ENCODE assay signal across 15 cellular contexts in the genomic region with DNA sequence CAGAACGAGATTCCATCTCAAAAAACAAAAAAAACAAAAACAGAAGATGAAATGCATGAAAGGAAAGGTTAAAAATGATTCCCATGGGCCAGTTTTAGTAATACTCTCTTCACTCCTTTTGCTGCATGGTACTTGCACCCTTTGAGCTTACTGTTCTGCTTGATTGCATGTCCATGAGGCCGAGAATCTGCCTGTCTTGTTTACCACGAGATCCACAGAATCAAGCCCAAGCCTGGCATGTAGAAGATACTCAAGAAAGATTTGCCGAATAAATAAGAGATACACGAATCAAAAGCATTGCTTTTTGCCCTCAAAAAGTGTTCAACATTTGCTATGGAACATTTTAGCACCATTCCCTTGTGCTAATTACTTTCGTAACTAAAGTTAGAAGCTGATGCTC. TPM values are rescaled to one million over a fixed set of nuclear protein-coding genes. Genes with fewer than 3 reads are reported as not detected.
DNase-seq lines count a peak whose midpoint lies in the region; ATAC-seq and TF ChIP-seq lines count a peak whose summit lies in the region.
"Had no signal": no experiment of that assay in that cellular context is flagged by ENCODE, and none has a peak within 500 bp of the region (broad histone marks: within the 10 kb centered on the region; RNA-seq: fewer than 3 reads in every experiment).

No MANE protein-coding gene starts in this region.

- H3K4me1 Mint-ChIP-seq in progenitor cell of endocrine pancreas (ENCODE audit: low read depth), result peaks cover 23% of the 10 kb centered on the region

- H3K4me3 Mint-ChIP-seq in progenitor cell of endocrine pancreas (ENCODE audit: low read depth), result peak overlapping the region; percentile 77
- H3K4me3 Mint-ChIP-seq: activated B cell treated with CpG ODN at 0.5 μM for 24 hours had no signal

- WGBS in aorta, 2 donors, result 37 to 45% methylated on average over 6 of the region's 6 CpGs

- H3K27me3 Mint-ChIP-seq in progenitor cell of endocrine pancreas, result no peaks in the 10 kb centered on the region
- H3K27me3 Mint-ChIP-seq: activated B cell treated with CpG ODN at 0.5 μM for 24 hours had no signal

- H3K9me3 Mint-ChIP-seq in progenitor cell of endocrine pancreas (ENCODE audit: low read depth), result no peaks in the 10 kb centered on the region
- H3K9me3 Mint-ChIP-seq: activated B cell treated with CpG ODN at 0.5 μM for 24 hours; activated T-helper 2 cell treated with anti-CD3 and anti-CD28 coated beads, Interferon-gamma antibody, Interleukin-2, Interleukin-4, amounts not matched to agents 10 μg/mL and 5 μg/mL and 100 μg/mL, durations not matched to agents 14 hours and 24 hours and 36 hours had no signal

- no peak overlapping the region for H3K9ac ChIP-seq in iPS-18a (ENCODE audit: low read length)

- peak overlapping the region; percentile 73 for H3K4me3 ChIP-seq in left ventricle myocardium inferior
- H3K4me3 ChIP-seq in iPS-18a (ENCODE audit: low read length), result peak overlapping the region; percentile 68
- peak overlapping the region; percentile 76 to 85 for H3K4me3 ChIP-seq in aorta (ENCODE audit: low read length in 2 of 2)

- intact Hi-C loops in left ventricle myocardium inferior (cut with micrococcal nuclease) (no loop called here), Right ventricle myocardium inferior (cut with DNase I) (no loop called here), aorta (cut with DNase I) (no loop called here), posterior cingulate gyrus (cut with DNase I) (no loop called here)

- no peak for DNase-seq in left ventricle myocardium inferior
- no peak for DNase-seq in Right ventricle myocardium inferior (ENCODE audit: missing footprints)
- no peak for DNase-seq in progenitor cell of endocrine pancreas (ENCODE audit: low spot score, unreplicated experiment)
- DNase-seq in aorta, result no peak
- no peak for DNase-seq in activated CD4-positive, alpha-beta T cell treated with anti-CD3 and anti-CD28 coated beads, Interleukin-2, amount 50 U/mL, for 1 hour
- no peak for DNase-seq in NCI-H187 (lab: John Stamatoyannopoulos, UW)
- DNase-seq in posterior cingulate gyrus, result no peak
- DNase-seq: activated B cell treated with CpG ODN at 0.5 μM for 24 hours; central memory CD4-positive, alpha-beta T cell; NCI-H1092; NCI-H524; SJCRH30 had no signal

- H3K36me3 ChIP-seq in left ventricle myocardium inferior (peaks cover 8% of the 10 kb centered on the region), iPS-18a (ENCODE audit: control insufficient read depth, low read depth, low read length) (no peaks in the 10 kb centered on the region), aorta (ENCODE audit: control insufficient read depth in 1 of 2, insufficient read depth in 2 of 2, low read length in 1 of 2) (no peaks in the 10 kb centered on the region)
- H3K36me3 ChIP-seq: SJCRH30 had no signal

- H3K4me1 ChIP-seq in left ventricle myocardium inferior (peaks cover 72% of the 10 kb centered on the region), iPS-18a (ENCODE audit: control insufficient read depth, low read depth, low read length) (peaks cover 8% of the 10 kb centered on the region), aorta (ENCODE audit: control insufficient read depth in 1 of 2, insufficient read depth in 2 of 2, low read length in 2 of 2) (peaks cover 0 to 4% of the 10 kb centered on the region in 2 donors)

- H3K9me3 ChIP-seq in left ventricle myocardium inferior (replicated peaks) (no peaks in the 10 kb centered on the region), iPS-18a (ENCODE audit: control insufficient read depth, low read depth, low read length) (no peaks in the 10 kb centered on the region), aorta (ENCODE audit: control insufficient read depth, low read length) (no peaks in the 10 kb centered on the region)
- H3K9me3 ChIP-seq: SJCRH30 had no signal

- TF ChIP-seq CTCF in left ventricle myocardium inferior (IDR thresholded peaks at IDR 0.05; ENCODE audit: borderline replicate concordance), result no peak
- no peak for TF ChIP-seq CTCF in progenitor cell of endocrine pancreas (IDR thresholded peaks at IDR 0.05; ENCODE audit: unreplicated experiment)

- no peak for ATAC-seq in Right ventricle myocardium inferior
- ATAC-seq in aorta (ENCODE audit: low FRiP score), result no peak

- peak overlapping the region; percentile 92 for H3K27ac ChIP-seq in left ventricle myocardium inferior (replicated peaks)
- no peak overlapping the region for H3K27ac ChIP-seq in iPS-18a (ENCODE audit: low read length)
- no peak overlapping the region for H3K27ac ChIP-seq in aorta (ENCODE audit: low read depth in 1 of 2, low read length in 2 of 2)
- H3K27ac ChIP-seq: SJCRH30 had no signal

- H3K27me3 ChIP-seq in left ventricle myocardium inferior (ENCODE audit: low read depth) (no peaks in the 10 kb centered on the region), iPS-18a (ENCODE audit: control insufficient read depth, insufficient read depth, low read length) (no peaks in the 10 kb centered on the region), aorta (ENCODE audit: control insufficient read depth in 1 of 2, insufficient read depth in 2 of 2, low read length in 1 of 2) (no peaks in the 10 kb centered on the region)
- H3K27me3 ChIP-seq: SJCRH30 had no signal

- no peaks in the 10 kb centered on the region for H3K36me3 Mint-ChIP-seq in progenitor cell of endocrine pancreas (ENCODE audit: insufficient read depth)

- H3K27ac Mint-ChIP-seq in progenitor cell of endocrine pancreas, result no peak overlapping the region
- H3K27ac Mint-ChIP-seq: activated B cell treated with CpG ODN at 0.5 μM for 24 hours had no signal

RNA-seq across cellular contexts. Expression of gene FAXDC2, which starts 1.1 kb away (rescaled TPM):
- total RNA-seq in left ventricle myocardium inferior (23.5 TPM), Right ventricle myocardium inferior (27.6 TPM), progenitor cell of endocrine pancreas (14.8 and 15.8 TPM in 2 replicates), aorta (10 to 100 TPM; 20.0 to 36.3 TPM)
- 10 to 100 TPM; 14.0 to 46.8 TPM for polyA plus RNA-seq in aorta
- total RNA-seq: A673; activated B cell treated with CpG ODN at 0.5 μM for 24 hours; activated T-helper 2 cell treated with anti-CD3 and anti-CD28 coated beads, Interferon-gamma antibody, Interleukin-2, Interleukin-4, amounts not matched to agents 10 μg/mL and 5 μg/mL and 100 μg/mL, durations not matched to agents 14 hours and 24 hours and 36 hours had no signal

RNA-seq across cellular contexts. Expression of gene CNOT8, which starts 9.2 kb away (rescaled TPM):
- total RNA-seq in left ventricle myocardium inferior (23.3 TPM), Right ventricle myocardium inferior (26.3 TPM), progenitor cell of endocrine pancreas (55.4 and 56.4 TPM in 2 replicates), aorta (10 to 100 TPM; 43.9 to 47.9 TPM)
- polyA plus RNA-seq in aorta, result 10 to 100 TPM; 39.7 to 48.6 TPM
